In genomic region chr22:26796785-26797184, GRCh38 we compare ENCODE assay signal across 24 cellular contexts.
DNase-seq lines count a peak whose midpoint lies in the region; ATAC-seq, FAIRE-seq and TF ChIP-seq lines count a peak whose summit lies in the region.
"Had no signal": no experiment of that assay in that cellular context is flagged by ENCODE, and none has a peak within 500 bp of the region (broad histone marks: within the 10 kb centered on the region; RNA-seq: fewer than 3 reads in every experiment).

No MANE protein-coding gene starts in this region.

- H4K5ac ChIP-seq in H1 (ENCODE audit: insufficient read length, low read depth, low read length): no peak overlapping the region

- H3K14ac ChIP-seq in H1 (ENCODE audit: insufficient read length) (no peak overlapping the region), mesenchymal stem cell (ENCODE audit: low read length in 2 of 2) (no peak overlapping the region), neuronal stem cell (ENCODE audit: low read length) (peak overlapping the region; percentile 85)

- no peak overlapping the region for H4K8ac ChIP-seq in H1 (ENCODE audit: extremely low read depth, insufficient read depth, low read length)
- no peak overlapping the region for H4K8ac ChIP-seq in mesenchymal stem cell (ENCODE audit: low read length)
- no peak overlapping the region for H4K8ac ChIP-seq in neuronal stem cell (ENCODE audit: low read depth, low read length)

- H3K4me1 ChIP-seq in GM23248 (ENCODE audit: insufficient read depth): peaks cover 12% of the 10 kb centered on the region
- peaks cover 2 to 13% (median 7%) of the 10 kb centered on the region in 4 experiments for H3K4me1 ChIP-seq in H1 (replicated peaks in 1 of 4; ENCODE audit: control insufficient read depth in 3 of 4, insufficient read depth in 4 of 4, low read length in 3 of 4)
- peaks cover 11% of the 10 kb centered on the region for H3K4me1 ChIP-seq in mesenchymal stem cell (ENCODE audit: control insufficient read depth, insufficient read depth, low read depth, low read length)
- H3K4me1 ChIP-seq in neuronal stem cell (ENCODE audit: control insufficient read depth in 2 of 2, insufficient read depth in 1 of 2, low read depth in 1 of 2, low read length in 2 of 2): peaks cover 6 to 10% of the 10 kb centered on the region in 2 donors

- H3K79me2 ChIP-seq in GM23248 (ENCODE audit: insufficient read depth): no peaks in the 10 kb centered on the region
- no peaks in the 10 kb centered on the region for H3K79me2 ChIP-seq in H1 (ENCODE audit: control insufficient read depth in 1 of 2, insufficient read depth in 2 of 2, low read length in 2 of 2)

- H3K27ac ChIP-seq in GM23248 (no peak overlapping the region), H1 (ENCODE audit: low read depth, low read length) (no peak overlapping the region), mesenchymal stem cell (ENCODE audit: low read length, poor library complexity, severe bottlenecking) (no peak overlapping the region), neuronal stem cell (replicated peaks; ENCODE audit: low read length) (no peak overlapping the region)
- H3K27ac ChIP-seq: 22Rv1; A549; BLaER1 treated with 17β-estradiol and CSF1 and Interleukin-3, amounts not matched to agents 10 nM and 100 nM; C4-2B had no signal

- CTCF ChIA-PET in H1 (lab: Charles Lee; ENCODE audit: partially characterized antibody): interaction anchor here (1.5 to 2.3 kb wide), 3 partner anchors 9 to 31 kb away, joined by 4 to 7 read pairs (median 6); no protein-coding TSS in a partner anchor
- CTCF ChIA-PET in activated CD4-positive, alpha-beta T cell treated with anti-CD3 and anti-CD28 coated beads for 36 hours (lab: Charles Lee): interaction anchor here (0.9 kb wide), 1 partner anchor 1212 kb away, joined by 3 read pairs; no protein-coding TSS in a partner anchor

- H2BK12ac ChIP-seq in H1 (ENCODE audit: low read depth, low read length): no peak overlapping the region; the same call in 1 of the 2 replicates
- H2BK12ac ChIP-seq in mesenchymal stem cell (ENCODE audit: low read length in 2 of 2): peak overlapping the region in 1 of 2 experiments; percentile 31
- H2BK12ac ChIP-seq in neuronal stem cell (ENCODE audit: low read length): peak overlapping the region; percentile 86

- TF ChIP-seq RAD21 in H1 (IDR thresholded peaks at IDR 0.05 in 1 of 2, conservative IDR thresholded peaks at IDR 0.05 in 1 of 2; ENCODE audit: low read depth in 2 of 2, low read length in 2 of 2): no peak

- no peak overlapping the region for H3K23ac ChIP-seq in H1 (ENCODE audit: insufficient read length)
- no peak overlapping the region for H3K23ac ChIP-seq in mesenchymal stem cell (ENCODE audit: low read length in 2 of 2)
- no peak overlapping the region for H3K23ac ChIP-seq in neuronal stem cell (ENCODE audit: low read depth, low read length, poor library complexity)

- no peaks in the 10 kb centered on the region for H3K9me2 ChIP-seq in GM23248 (ENCODE audit: insufficient read depth)

- H2BK120ac ChIP-seq in H1 (replicated peaks; ENCODE audit: low read depth, low read length) (no peak overlapping the region), mesenchymal stem cell (ENCODE audit: low read depth, low read length) (no peak overlapping the region), neuronal stem cell (ENCODE audit: low read depth, low read length) (no peak overlapping the region)

- H2BK15ac ChIP-seq in H1 (ENCODE audit: low read length) (0 out of 2 replicates have a peak overlapping the region, but pooled peaks have one; percentile 19), mesenchymal stem cell (ENCODE audit: low read depth, poor library complexity, severe bottlenecking) (peak overlapping the region; percentile 3), neuronal stem cell (ENCODE audit: low read length) (no peak overlapping the region)

- H3K23me2 ChIP-seq in H1 (ENCODE audit: low read depth, low read length): no peaks in the 10 kb centered on the region; the same call in 1 of the 2 replicates

- H3K36me3 Mint-ChIP-seq in activated CD4-positive, alpha-beta T cell treated with anti-CD3 and anti-CD28 coated beads for 36 hours (ENCODE audit: low read depth): peaks cover 22% of the 10 kb centered on the region
- peaks cover 4% of the 10 kb centered on the region; the same call in 1 of the 2 replicates for H3K36me3 Mint-ChIP-seq in HFFc6 (ENCODE audit: low read depth)

- no peaks in the 10 kb centered on the region for H4K20me1 ChIP-seq in GM23248 (ENCODE audit: insufficient read depth)
- H4K20me1 ChIP-seq in H1 (replicated peaks in 1 of 2; ENCODE audit: control insufficient read depth in 1 of 2, insufficient read depth in 2 of 2, low read length in 2 of 2): no peaks in the 10 kb centered on the region
- H4K20me1 ChIP-seq: BLaER1 treated with 17β-estradiol and CSF1 and Interleukin-3, amounts not matched to agents 10 nM and 100 nM had no signal

- no peak overlapping the region for H3K4me3 Mint-ChIP-seq in activated CD4-positive, alpha-beta T cell treated with anti-CD3 and anti-CD28 coated beads for 36 hours
- no peak overlapping the region for H3K4me3 Mint-ChIP-seq in HFFc6
- H3K4me3 Mint-ChIP-seq: B cell; CD4-positive, alpha-beta T cell; CD8-positive, alpha-beta T cell had no signal

- no peak overlapping the region for H3K4me3 ChIP-seq in GM23248
- no peak overlapping the region for H3K4me3 ChIP-seq in H1 (ENCODE audit: extremely low read depth in 1 of 4, insufficient read depth in 2 of 4, low read depth in 3 of 4, low read length in 4 of 4)
- no peak overlapping the region for H3K4me3 ChIP-seq in mesenchymal stem cell (ENCODE audit: insufficient read depth in 1 of 2, low read depth in 1 of 2, low read length in 2 of 2)
- H3K4me3 ChIP-seq in neuronal stem cell (ENCODE audit: low read length in 2 of 2): no peak overlapping the region
- H3K4me3 ChIP-seq: A549; BLaER1 treated with 17β-estradiol and CSF1 and Interleukin-3, amounts not matched to agents 10 nM and 100 nM had no signal

- no peak overlapping the region for H3K18ac ChIP-seq in H1 (ENCODE audit: extremely low read depth, low read length)
- H3K18ac ChIP-seq in mesenchymal stem cell (ENCODE audit: low read depth in 1 of 2, low read length in 2 of 2): peak overlapping the region in 1 of 2 experiments; percentile 12
- H3K18ac ChIP-seq in neuronal stem cell (ENCODE audit: low read length): no peak overlapping the region

- 93 to 96% methylated on average over 10 to 12 of the region's 12 CpGs for WGBS in GM23248 (ENCODE audit: low coverage in 1 of 2, low lambda C conversion rate in 2 of 2, missing lambda C conversion rate in 2 of 2), 2 experiments
- WGBS in H1 (ENCODE audit: extremely low coverage in 1 of 2, insufficient coverage in 1 of 2, insufficient read length in 1 of 2, insufficient replicate concordance in 2 of 2, low coverage in 1 of 2, low lambda C conversion rate in 2 of 2, missing lambda C conversion rate in 1 of 2), 2 experiments: 88% methylated on average over 11 of the region's 12 CpGs; no CpG with 5 or more reads in 1 of the 2 experiments
- 99% methylated on average over 12 of the region's 12 CpGs for WGBS in mesenchymal stem cell
- WGBS in neuronal stem cell (ENCODE audit: extremely low coverage in 2 of 2, insufficient read length in 2 of 2, insufficient replicate concordance in 1 of 2), 2 donors: no CpG with 5 or more reads among the region's 12 CpGs

- TF ChIP-seq CTCF in H1 (IDR thresholded peaks at IDR 0.05; ENCODE audit: control extremely low read depth in 1 of 3, insufficient read depth in 1 of 3, low read depth in 1 of 3, low read length in 3 of 3): no peak
- TF ChIP-seq CTCF in HFFc6 (IDR thresholded peaks at IDR 0.05): no peak

- H3K27ac Mint-ChIP-seq in activated CD4-positive, alpha-beta T cell treated with anti-CD3 and anti-CD28 coated beads for 36 hours: no peak overlapping the region
- H3K27ac Mint-ChIP-seq in HFFc6: no peak overlapping the region
- H3K27ac Mint-ChIP-seq: B cell; CD4-positive, alpha-beta T cell; CD8-positive, alpha-beta T cell had no signal

- in situ Hi-C loops in GM23248 (cut with MboI): no loop called here

- no peak for FAIRE-seq in H1 (lab: Jason Lieb, UNC)
- FAIRE-seq: A549, D721Med, G401.6, GM12891, GM19239 had no signal

- no peak overlapping the region for H3K4ac ChIP-seq in H1 (replicated peaks; ENCODE audit: insufficient read length, low read depth, low read length)
- H3K4ac ChIP-seq in mesenchymal stem cell (ENCODE audit: low read depth in 1 of 2, low read length in 2 of 2): no peak overlapping the region
- H3K4ac ChIP-seq in neuronal stem cell (ENCODE audit: low read length): no peak overlapping the region

- no peaks in the 10 kb centered on the region for H3K9me3 ChIP-seq in GM23248 (ENCODE audit: low read depth)
- no peaks in the 10 kb centered on the region for H3K9me3 ChIP-seq in H1 (ENCODE audit: insufficient read depth in 2 of 2, low read depth in 1 of 2, low read length in 1 of 2)
- no peaks in the 10 kb centered on the region for H3K9me3 ChIP-seq in mesenchymal stem cell (ENCODE audit: control insufficient read depth, low read length)
- H3K9me3 ChIP-seq in neuronal stem cell (replicated peaks in 1 of 2; ENCODE audit: control insufficient read depth in 2 of 2, insufficient read depth in 1 of 2, low read depth in 1 of 2, low read length in 2 of 2): peaks cover 0 to 4% of the 10 kb centered on the region in 2 donors
- H3K9me3 ChIP-seq: A549; BLaER1 treated with 17β-estradiol and CSF1 and Interleukin-3, amounts not matched to agents 10 nM and 100 nM; Caco-2 had no signal

- H3K9ac ChIP-seq in GM23248: no peak overlapping the region
- no peak overlapping the region for H3K9ac ChIP-seq in H1 (replicated peaks in 1 of 4; ENCODE audit: extremely low read depth in 1 of 4, low read depth in 3 of 4, low read length in 3 of 4)
- no peak overlapping the region for H3K9ac ChIP-seq in mesenchymal stem cell (ENCODE audit: low read length)
- H3K9ac ChIP-seq in neuronal stem cell (ENCODE audit: low read depth, low read length, poor library complexity): peak overlapping the region; percentile 26
- H3K9ac ChIP-seq: BLaER1 treated with 17β-estradiol and CSF1 and Interleukin-3, amounts not matched to agents 10 nM and 100 nM had no signal

- H3F3A ChIP-seq in GM23248 (ENCODE audit: insufficient read depth): peaks cover 8% of the 10 kb centered on the region; the same call in 1 of the 2 replicates

- DNase-seq in GM23248 (no peak), H1 (ENCODE audit: low read depth in 1 of 2, low spot score in 2 of 2) (no peak), mesenchymal stem cell (no peak), neuronal stem cell (ENCODE audit: low spot score) (no peak), SW 1271 (lab: John Stamatoyannopoulos, UW) (no peak), HFFc6 (no peak)
- DNase-seq in activated CD4-positive, alpha-beta T cell treated with anti-CD3 and anti-CD28 coated beads for 36 hours: no peak
- DNase-seq in stimulated activated naive CD4-positive, alpha-beta T cell treated with Interleukin-2 at 50 U/mL for 16 hours (lab: John Stamatoyannopoulos, UW): no peak
- DNase-seq: AML-193; Caco-2; Calu3; CD4-positive, alpha-beta T cell; CD8-positive, alpha-beta T cell; DMS79 treated with DMSO at 0.1 percent for 48 hours; GF-D8 had no signal

- no peaks in the 10 kb centered on the region for H3K4me1 Mint-ChIP-seq in activated CD4-positive, alpha-beta T cell treated with anti-CD3 and anti-CD28 coated beads for 36 hours
- peaks cover 42% of the 10 kb centered on the region for H3K4me1 Mint-ChIP-seq in HFFc6 (ENCODE audit: low read depth)
- H3K4me1 Mint-ChIP-seq: B cell had no signal

- H3K4me2 ChIP-seq in GM23248 (ENCODE audit: unreplicated experiment) (peak overlapping the region; percentile 2), H1 (ENCODE audit: insufficient read depth in 1 of 2, low read depth in 2 of 2, low read length in 2 of 2) (no peak overlapping the region), mesenchymal stem cell (ENCODE audit: low read length, poor library complexity, severe bottlenecking) (no peak overlapping the region), neuronal stem cell (ENCODE audit: insufficient read depth, low read length, poor library complexity, severe bottlenecking) (no peak overlapping the region)
- H3K4me2 ChIP-seq: A549; BLaER1 treated with 17β-estradiol and CSF1 and Interleukin-3, amounts not matched to agents 10 nM and 100 nM had no signal

- TF ChIP-seq POLR2A in H1 (IDR thresholded peaks at IDR 0.05; ENCODE audit: control extremely low read depth in 1 of 2, low read depth in 2 of 2, low read length in 2 of 2): no peak

- H2AK5ac ChIP-seq in H1 (ENCODE audit: low read depth, low read length) (no peak overlapping the region), mesenchymal stem cell (ENCODE audit: low read length, severe bottlenecking) (no peak overlapping the region), neuronal stem cell (ENCODE audit: low read depth, low read length) (peak overlapping the region; percentile 64)

- H4K91ac ChIP-seq in H1 (replicated peaks; ENCODE audit: insufficient read length, low read length) (no peak overlapping the region), mesenchymal stem cell (ENCODE audit: low read length) (no peak overlapping the region), neuronal stem cell (ENCODE audit: low read depth, low read length, poor library complexity) (peak overlapping the region; percentile 11)

- H3K27me3 ChIP-seq in GM23248 (replicated peaks; ENCODE audit: insufficient read depth) (no peaks in the 10 kb centered on the region), H1 (replicated peaks in 1 of 4; ENCODE audit: control insufficient read depth in 3 of 4, extremely low read depth in 1 of 4, insufficient read depth in 3 of 4, low read length in 3 of 4) (no peaks in the 10 kb centered on the region), mesenchymal stem cell (ENCODE audit: control insufficient read depth in 1 of 2, insufficient read depth in 1 of 2, low read length in 2 of 2) (peaks cover 0 to 7% of the 10 kb centered on the region in 2 experiments), neuronal stem cell (ENCODE audit: control insufficient read depth in 3 of 3, insufficient read depth in 3 of 3, low read depth in 1 of 3, low read length in 3 of 3) (no peaks in the 10 kb centered on the region)
- H3K27me3 ChIP-seq: BLaER1 treated with 17β-estradiol and CSF1 and Interleukin-3, amounts not matched to agents 10 nM and 100 nM had no signal

- no peak overlapping the region for H2BK5ac ChIP-seq in H1 (ENCODE audit: low read depth, low read length)
- H2BK5ac ChIP-seq in mesenchymal stem cell (ENCODE audit: low read depth, low read length, poor library complexity, severe bottlenecking): no peak overlapping the region
- no peak overlapping the region for H2BK5ac ChIP-seq in neuronal stem cell (ENCODE audit: low read length)

- no peak overlapping the region for H2BK20ac ChIP-seq in H1 (ENCODE audit: low read length)

- H3K79me1 ChIP-seq in H1 (ENCODE audit: low read depth, low read length) (no peaks in the 10 kb centered on the region), mesenchymal stem cell (replicated peaks; ENCODE audit: low read length, poor library complexity, severe bottlenecking) (no peaks in the 10 kb centered on the region), neuronal stem cell (ENCODE audit: low read depth, low read length) (no peaks in the 10 kb centered on the region)

- POLR2A ChIA-PET in H1 (lab: Charles Lee; ENCODE audit: partially characterized antibody): interaction anchor here (0.8 kb wide), 1 partner anchor 11 kb away, joined by 4 read pairs; no protein-coding TSS in a partner anchor
- POLR2A ChIA-PET in activated CD4-positive, alpha-beta T cell treated with anti-CD3 and anti-CD28 coated beads for 36 hours (lab: Charles Lee): no interaction called here

- no peaks in the 10 kb centered on the region for H3K27me3 Mint-ChIP-seq in activated CD4-positive, alpha-beta T cell treated with anti-CD3 and anti-CD28 coated beads for 36 hours
- H3K27me3 Mint-ChIP-seq in HFFc6 (ENCODE audit: insufficient read depth): peaks cover 2% of the 10 kb centered on the region; the same call in 1 of the 2 replicates
- H3K27me3 Mint-ChIP-seq: B cell; CD4-positive, alpha-beta T cell had no signal

- ATAC-seq in activated CD4-positive, alpha-beta T cell treated with anti-CD3 and anti-CD28 coated beads for 36 hours: no peak
- ATAC-seq: A549; CD8-positive, alpha-beta T cell had no signal

- H2AFZ ChIP-seq in GM23248: no peak overlapping the region
- no peak overlapping the region for H2AFZ ChIP-seq in H1 (ENCODE audit: low read length)
- no peak overlapping the region for H2AFZ ChIP-seq in mesenchymal stem cell (ENCODE audit: low read depth, low read length)
- no peak overlapping the region for H2AFZ ChIP-seq in neuronal stem cell (ENCODE audit: low read length)

- intact Hi-C loops in activated CD4-positive, alpha-beta T cell treated with anti-CD3 and anti-CD28 coated beads for 36 hours (cut with DNase I, micrococcal nuclease): no loop called here

- H3K9me3 Mint-ChIP-seq in activated CD4-positive, alpha-beta T cell treated with anti-CD3 and anti-CD28 coated beads for 36 hours (ENCODE audit: low read depth): no peaks in the 10 kb centered on the region
- H3K9me3 Mint-ChIP-seq in HFFc6: peaks cover 3% of the 10 kb centered on the region; the same call in 1 of the 2 replicates
- H3K9me3 Mint-ChIP-seq: CD4-positive, alpha-beta T cell; CD8-positive, alpha-beta T cell had no signal

- no peak overlapping the region for H3K56ac ChIP-seq in H1 (replicated peaks; ENCODE audit: insufficient read length, low read depth, low read length)

- H3K36me3 ChIP-seq in GM23248 (ENCODE audit: low read depth) (no peaks in the 10 kb centered on the region), H1 (ENCODE audit: control insufficient read depth in 2 of 4, insufficient read depth in 4 of 4, low read length in 3 of 4) (no peaks in the 10 kb centered on the region), mesenchymal stem cell (ENCODE audit: control insufficient read depth in 1 of 2, insufficient read depth in 2 of 2, low read depth in 1 of 2, low read length in 2 of 2) (no peaks in the 10 kb centered on the region), neuronal stem cell (replicated peaks in 1 of 2; ENCODE audit: control insufficient read depth in 2 of 2, insufficient read depth in 2 of 2, low read length in 2 of 2) (peaks cover 0 to 2% of the 10 kb centered on the region in 2 donors)

- no peak for TF ChIP-seq EP300 in H1 (IDR thresholded peaks at IDR 0.05; ENCODE audit: borderline replicate concordance in 1 of 2, low read depth in 2 of 2, low read length in 2 of 2)
